9 cellular contexts compared by ENCODE assay signal in the genomic region with DNA sequence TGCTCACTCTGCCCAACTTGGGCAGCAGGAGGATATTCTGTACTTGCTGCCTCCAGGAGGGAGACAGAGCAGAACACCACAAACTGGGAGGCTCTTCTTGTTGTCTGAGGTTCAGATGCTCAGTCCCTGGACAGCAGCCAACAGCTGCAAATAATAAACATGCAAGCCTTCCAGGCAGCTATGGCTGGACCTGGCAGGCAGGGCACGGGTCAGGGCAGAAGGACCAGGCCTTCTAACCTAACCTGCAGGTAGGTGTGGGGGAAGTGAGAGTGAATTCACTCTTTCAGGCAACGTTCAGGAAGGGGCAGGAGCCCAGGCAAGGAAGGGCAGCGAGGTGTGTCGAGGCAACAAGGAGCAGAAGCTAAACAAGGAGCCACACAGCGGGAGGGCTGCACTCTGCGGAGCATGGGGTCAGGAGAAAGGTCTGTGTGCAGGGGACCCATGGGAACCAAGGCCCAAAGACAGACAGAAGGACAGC. TPM values are rescaled to one million over a fixed set of nuclear protein-coding genes. Genes with fewer than 3 reads are reported as not detected.
A peak's percentile ranks its signal among the peaks of the same experiment; 100 is the strongest.
DNase-seq lines count a peak whose midpoint lies in the region; TF ChIP-seq lines count a peak whose summit lies in the region.
"Had no signal": no experiment of that assay in that cellular context is flagged by ENCODE, and none has a peak within 500 bp of the region (broad histone marks: within the 10 kb centered on the region; RNA-seq: fewer than 3 reads in every experiment).

No MANE protein-coding gene starts in this region.

- peaks cover 37% of the 10 kb centered on the region for H3K79me2 ChIP-seq in neural progenitor cell (ENCODE audit: low read depth)

- H3F3A ChIP-seq in neural progenitor cell (ENCODE audit: low read depth), result no peaks in the 10 kb centered on the region

- H2AFZ ChIP-seq in neural progenitor cell (replicated peaks), result no peak overlapping the region

- H3K9me3 ChIP-seq in neural progenitor cell (ENCODE audit: low read depth), result no peaks in the 10 kb centered on the region

- H3K36me3 ChIP-seq in neural progenitor cell, result no peaks in the 10 kb centered on the region

- H3K4me1 Mint-ChIP-seq in neural progenitor cell, result peaks cover 45% of the 10 kb centered on the region

- H3K27me3 Mint-ChIP-seq in neural progenitor cell (ENCODE audit: insufficient read depth, low read depth), result peaks cover 2% of the 10 kb centered on the region

- no peak overlapping the region for H3K4me3 ChIP-seq in neural progenitor cell

- H3K4me3 Mint-ChIP-seq in neural progenitor cell, result no peak overlapping the region

- no peak overlapping the region for H3K4me2 ChIP-seq in neural progenitor cell
- H3K4me2 ChIP-seq: KMS-11 had no signal

- in situ Hi-C loops in GM13977 (cut with MboI; ENCODE audit: low pct_unique_long_range_greater_than_20kb, low sequenced_read_pairs, unreplicated experiment), result no loop called here

- H3K9ac ChIP-seq in neural progenitor cell, result no peak overlapping the region
- H3K9ac ChIP-seq: KMS-11 had no signal

- H3K4me1 ChIP-seq in neural progenitor cell, result peaks cover 23% of the 10 kb centered on the region

- H4K20me1 ChIP-seq in neural progenitor cell (ENCODE audit: low read depth), result peaks cover 65% of the 10 kb centered on the region

- peak; percentile 60 for DNase-seq in DMS79 (lab: John Stamatoyannopoulos, UW)
- DNase-seq in NCI-H1092 (lab: John Stamatoyannopoulos, UW), result peak; percentile 43
- peak; percentile 47 for DNase-seq in brain pericyte (ENCODE audit: low read depth, low spot score)
- no peak for DNase-seq in neural progenitor cell (ENCODE audit: low spot score)
- DNase-seq in stimulated activated naive CD4-positive, alpha-beta T cell (lab: John Stamatoyannopoulos, UW), result no peak
- DNase-seq in GM13977 (ENCODE audit: low spot score), result no peak
- no peak for DNase-seq in midbrain (lab: John Stamatoyannopoulos, UW)
- DNase-seq in globus pallidus (ENCODE audit: low spot score), result no peak

- no peak for TF ChIP-seq CTCF in neural progenitor cell (IDR thresholded peaks at IDR 0.05)
- TF ChIP-seq CTCF in GM13977 (IDR thresholded peaks at IDR 0.05; ENCODE audit: extremely low read depth, insufficient read depth, missing control alignments), result no peak

- no peak overlapping the region for H3K27ac ChIP-seq in neural progenitor cell
- H3K27ac ChIP-seq: KMS-11 had no signal

- no peaks in the 10 kb centered on the region for H3K27me3 ChIP-seq in neural progenitor cell

- peaks cover 20% of the 10 kb centered on the region for H3K36me3 Mint-ChIP-seq in neural progenitor cell

- peak overlapping the region; percentile 70 for H3K27ac Mint-ChIP-seq in neural progenitor cell

- peaks cover 2% of the 10 kb centered on the region for H3K9me3 Mint-ChIP-seq in neural progenitor cell

RNA-seq across cellular contexts. Expression of gene NINL, which starts 31.5 kb away (rescaled TPM):
- 21.5 and 32.2 TPM in 2 replicates for total RNA-seq in neural progenitor cell (ENCODE audit: low replicate concordance)

Comparison
In these comparisons a context has a peak if more than half of its experiments do, and no peak if none do; other contexts are left out.
1. DNase-seq: peak in DMS79 (single experiment), NCI-H1092 (single experiment) and brain pericyte (single experiment); none in neural progenitor cell (single experiment), stimulated activated naive CD4-positive, alpha-beta T cell (0 of 6), GM13977 (single experiment), midbrain (single experiment) and globus pallidus (single experiment).